In genomic region chr22:26646158-26646557, GRCh38 we compare ENCODE assay signal across 1 cellular context.
TF ChIP-seq lines count a peak whose summit lies in the region.

No MANE protein-coding gene starts in this region.

TF ChIP-seq in WTC11, 78 proteins besides CTCF, POLR2A, EP300 and RAD21 (continued from another document):
- TF ChIP-seq, protein P1, sequence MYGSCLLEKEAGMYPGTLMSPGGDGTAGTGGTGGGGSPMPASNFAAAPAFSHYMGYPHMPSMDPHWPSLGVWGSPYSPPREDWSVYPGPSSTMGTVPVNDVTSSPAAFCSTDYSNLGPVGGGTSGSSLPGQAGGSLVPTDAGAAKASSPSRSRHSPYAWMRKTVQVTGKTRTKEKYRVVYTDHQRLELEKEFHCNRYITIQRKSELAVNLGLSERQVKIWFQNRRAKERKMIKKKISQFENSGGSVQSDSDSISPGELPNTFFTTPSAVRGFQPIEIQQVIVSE (CRISPR knock-in tag; IDR thresholded peaks at IDR 0.05; ENCODE audit: borderline replicate concordance), result no peak
- TF ChIP-seq ZNF232 (CRISPR knock-in tag; IDR thresholded peaks at IDR 0.05) (no peak), ATF2 (CRISPR knock-in tag; IDR thresholded peaks at IDR 0.05; ENCODE audit: borderline replicate concordance, low read depth) (no peak), TEAD1 (CRISPR knock-in tag; IDR thresholded peaks at IDR 0.05) (no peak), RELA (CRISPR knock-in tag; IDR thresholded peaks at IDR 0.05; ENCODE audit: borderline replicate concordance) (no peak), TEAD4 (CRISPR knock-in tag; IDR thresholded peaks at IDR 0.05) (no peak)
- TF ChIP-seq, protein P2, sequence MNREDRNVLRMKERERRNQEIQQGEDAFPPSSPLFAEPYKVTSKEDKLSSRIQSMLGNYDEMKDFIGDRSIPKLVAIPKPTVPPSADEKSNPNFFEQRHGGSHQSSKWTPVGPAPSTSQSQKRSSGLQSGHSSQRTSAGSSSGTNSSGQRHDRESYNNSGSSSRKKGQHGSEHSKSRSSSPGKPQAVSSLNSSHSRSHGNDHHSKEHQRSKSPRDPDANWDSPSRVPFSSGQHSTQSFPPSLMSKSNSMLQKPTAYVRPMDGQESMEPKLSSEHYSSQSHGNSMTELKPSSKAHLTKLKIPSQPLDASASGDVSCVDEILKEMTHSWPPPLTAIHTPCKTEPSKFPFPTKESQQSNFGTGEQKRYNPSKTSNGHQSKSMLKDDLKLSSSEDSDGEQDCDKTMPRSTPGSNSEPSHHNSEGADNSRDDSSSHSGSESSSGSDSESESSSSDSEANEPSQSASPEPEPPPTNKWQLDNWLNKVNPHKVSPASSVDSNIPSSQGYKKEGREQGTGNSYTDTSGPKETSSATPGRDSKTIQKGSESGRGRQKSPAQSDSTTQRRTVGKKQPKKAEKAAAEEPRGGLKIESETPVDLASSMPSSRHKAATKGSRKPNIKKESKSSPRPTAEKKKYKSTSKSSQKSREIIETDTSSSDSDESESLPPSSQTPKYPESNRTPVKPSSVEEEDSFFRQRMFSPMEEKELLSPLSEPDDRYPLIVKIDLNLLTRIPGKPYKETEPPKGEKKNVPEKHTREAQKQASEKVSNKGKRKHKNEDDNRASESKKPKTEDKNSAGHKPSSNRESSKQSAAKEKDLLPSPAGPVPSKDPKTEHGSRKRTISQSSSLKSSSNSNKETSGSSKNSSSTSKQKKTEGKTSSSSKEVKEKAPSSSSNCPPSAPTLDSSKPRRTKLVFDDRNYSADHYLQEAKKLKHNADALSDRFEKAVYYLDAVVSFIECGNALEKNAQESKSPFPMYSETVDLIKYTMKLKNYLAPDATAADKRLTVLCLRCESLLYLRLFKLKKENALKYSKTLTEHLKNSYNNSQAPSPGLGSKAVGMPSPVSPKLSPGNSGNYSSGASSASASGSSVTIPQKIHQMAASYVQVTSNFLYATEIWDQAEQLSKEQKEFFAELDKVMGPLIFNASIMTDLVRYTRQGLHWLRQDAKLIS (CRISPR knock-in tag; IDR thresholded peaks at IDR 0.05; ENCODE audit: borderline replicate concordance), result no peak
- TF ChIP-seq, protein P3, sequence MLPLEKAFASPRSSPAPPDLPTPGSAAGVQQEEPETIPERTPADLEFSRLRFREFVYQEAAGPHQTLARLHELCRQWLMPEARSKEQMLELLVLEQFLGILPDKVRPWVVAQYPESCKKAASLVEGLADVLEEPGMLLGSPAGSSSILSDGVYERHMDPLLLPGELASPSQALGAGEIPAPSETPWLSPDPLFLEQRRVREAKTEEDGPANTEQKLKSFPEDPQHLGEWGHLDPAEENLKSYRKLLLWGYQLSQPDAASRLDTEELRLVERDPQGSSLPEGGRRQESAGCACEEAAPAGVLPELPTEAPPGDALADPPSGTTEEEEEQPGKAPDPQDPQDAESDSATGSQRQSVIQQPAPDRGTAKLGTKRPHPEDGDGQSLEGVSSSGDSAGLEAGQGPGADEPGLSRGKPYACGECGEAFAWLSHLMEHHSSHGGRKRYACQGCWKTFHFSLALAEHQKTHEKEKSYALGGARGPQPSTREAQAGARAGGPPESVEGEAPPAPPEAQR (CRISPR knock-in tag; IDR thresholded peaks at IDR 0.05), result no peak
